ENCODE assay signal across 31 cellular contexts in genomic region chr7:141688038-141688437, GRCh38. TPM values are rescaled to one million over a fixed set of nuclear protein-coding genes. Genes with fewer than 3 reads are reported as not detected.
"Had no signal": no experiment of that assay in that cellular context is flagged by ENCODE, and none has a peak within 500 bp of the region (broad histone marks: within the 10 kb centered on the region; RNA-seq: fewer than 3 reads in every experiment).

No MANE protein-coding gene starts in this region.

- ATAC-seq: heart left ventricle; left cardiac atrium; left lung; naive thymus-derived CD4-positive, alpha-beta T cell; sciatic nerve; stimulated activated effector memory CD8-positive, alpha-beta T cell treated with anti-CD3 and anti-CD28 coated beads, Interleukin-12 subunit alpha, Interleukin-12 subunit beta, amount 100 ng/mL, for 72 hours had no signal

- H3K27me3 ChIP-seq: esophagus squamous epithelium, heart left ventricle, hepatocyte, left lung, neural progenitor cell, right atrium auricular region, stomach, thyroid gland had no signal

- DNase-seq: cerebellar nuclear complex; effector memory CD4-positive, alpha-beta T cell; erythroblast; esophagus squamous epithelium; heart left ventricle; kidney; left cardiac atrium; left lung; mesendoderm; midbrain; naive thymus-derived CD4-positive, alpha-beta T cell; stimulated activated CD4-positive, alpha-beta T cell treated with anti-CD3 and anti-CD28 coated beads, Interleukin-2, amount 100 ng/mL, for 24 hours; stimulated activated CD4-positive, alpha-beta T cell treated with anti-CD3 and anti-CD28 coated beads, Interleukin-4, amount 100 ng/mL, for 24 hours; stimulated activated naive CD4-positive, alpha-beta T cell treated with Interleukin-2 at 50 U/mL for 16 hours; stomach; thyroid gland had no signal

- H3K4me1 ChIP-seq: left lung, neural progenitor cell, prostate gland had no signal

- H3K27ac ChIP-seq: esophagus squamous epithelium, hepatocyte, left lung, neural progenitor cell, parathyroid adenoma, prostate gland, right atrium auricular region, stomach, thyroid gland had no signal

- H3K4me3 ChIP-seq: esophagus squamous epithelium, hepatocyte, left lung, neural progenitor cell, prostate gland, right atrium auricular region, smooth muscle cell, stomach, thyroid gland had no signal

RNA-seq across cellular contexts. Expression of gene WEE2, which starts 20.1 kb away (rescaled TPM):
- total RNA-seq: cardiac septum, esophagus squamous epithelium, glomerular endothelial cell, left cardiac atrium, left lung, lower leg skin, mucosa of gallbladder, osteoblast, prostate gland, right atrium auricular region, sciatic nerve, smooth muscle cell, subcutaneous adipose tissue, ureter had no signal
- polyA plus RNA-seq: heart left ventricle; naive thymus-derived CD4-positive, alpha-beta T cell; smooth muscle cell; stomach had no signal
